In genomic region chr2:181106789-181107418, GRCh38 we compare ENCODE assay signal across 8 cellular contexts.
DNase-seq lines count a peak whose midpoint lies in the region; ATAC-seq and TF ChIP-seq lines count a peak whose summit lies in the region.

No MANE protein-coding gene starts in this region.

- peak; percentile 58 for DNase-seq in GM13977 (ENCODE audit: low spot score)
- DNase-seq in pulmonary artery endothelial cell (ENCODE audit: low read depth, low spot score), result peak; percentile 45
- no peak for DNase-seq in NCI-H1930 (lab: John Stamatoyannopoulos, UW)
- DNase-seq in heart left ventricle, result no peak
- DNase-seq in right lobe of liver, result no peak

- H3K4me3 ChIP-seq in HUES64 (ENCODE audit: low read length) (no peak overlapping the region), heart left ventricle (no peak overlapping the region), right lobe of liver (no peak overlapping the region)

- H3K27ac Mint-ChIP-seq in activated naive CD4-positive, alpha-beta T cell treated with anti-CD3 and anti-CD28 coated beads, Interleukin-2, amount 50 U/mL, for 24 hours, result peak overlapping the region; percentile 91

- TF ChIP-seq POLR2A in heart left ventricle (IDR thresholded peaks at IDR 0.05), result no peak
- TF ChIP-seq POLR2A in right lobe of liver (IDR thresholded peaks at IDR 0.05), result no peak

- in situ Hi-C loops in GM13977 (cut with MboI; ENCODE audit: low pct_unique_long_range_greater_than_20kb, low sequenced_read_pairs, unreplicated experiment), result loop anchor here (10.0 to 25.0 kb wide), 2 partner anchors 130 to 348 kb away; partner anchors contain the start of gene ITGA4

- peak; percentile 99 for ATAC-seq in GM21737 (IDR thresholded peaks at IDR 0.05; ENCODE audit: unreplicated experiment)
- ATAC-seq in heart left ventricle, result no peak
- ATAC-seq in right lobe of liver, result no peak

- peak overlapping the region; percentile 6; the same call in 1 of the 2 replicates for H3K27ac ChIP-seq in HUES64 (ENCODE audit: low read depth, low read length)
- H3K27ac ChIP-seq in heart left ventricle, result peak overlapping the region in 1 of 12 donors; percentile 30
- H3K27ac ChIP-seq in right lobe of liver, result no peak overlapping the region

- peaks cover 17% of the 10 kb centered on the region for H3K4me1 ChIP-seq in HUES64 (ENCODE audit: insufficient read depth, low read length)
- peaks cover 0 to 16% (median 0%) of the 10 kb centered on the region in 12 donors for H3K4me1 ChIP-seq in heart left ventricle
- H3K4me1 ChIP-seq in right lobe of liver, result no peaks in the 10 kb centered on the region

- intact Hi-C loops in heart left ventricle (cut with DNase I) (loop anchor here in 8 of 10 donors (5.0 to 10.0 kb wide), 7 partner anchors 348 to 608 kb away; partner anchors contain the start of gene ITGA4 (in 3 of the 8)), right lobe of liver (cut with DNase I) (no loop called here)

- H3K36me3 ChIP-seq in HUES64 (ENCODE audit: insufficient read depth, low read length), result no peaks in the 10 kb centered on the region
- H3K36me3 ChIP-seq in heart left ventricle, result no peaks in the 10 kb centered on the region
- no peaks in the 10 kb centered on the region for H3K36me3 ChIP-seq in right lobe of liver

- peaks cover 54% of the 10 kb centered on the region for H3K4me1 Mint-ChIP-seq in activated naive CD4-positive, alpha-beta T cell treated with anti-CD3 and anti-CD28 coated beads, Interleukin-2, amount 50 U/mL, for 24 hours

- H3K9ac ChIP-seq in HUES64 (ENCODE audit: low read depth, low read length), result no peak overlapping the region

- peak overlapping the region; percentile 61 for H3K4me3 Mint-ChIP-seq in activated naive CD4-positive, alpha-beta T cell treated with anti-CD3 and anti-CD28 coated beads, Interleukin-2, amount 50 U/mL, for 24 hours

- no peaks in the 10 kb centered on the region for H3K27me3 Mint-ChIP-seq in activated naive CD4-positive, alpha-beta T cell treated with anti-CD3 and anti-CD28 coated beads, Interleukin-2, amount 50 U/mL, for 24 hours

- no peaks in the 10 kb centered on the region for H3K27me3 ChIP-seq in HUES64 (ENCODE audit: insufficient read depth, low read length)
- no peaks in the 10 kb centered on the region for H3K27me3 ChIP-seq in heart left ventricle
- H3K27me3 ChIP-seq in right lobe of liver, result no peaks in the 10 kb centered on the region

- H3K9me3 ChIP-seq in HUES64 (ENCODE audit: insufficient read depth, low read depth, low read length), result no peaks in the 10 kb centered on the region
- no peaks in the 10 kb centered on the region for H3K9me3 ChIP-seq in heart left ventricle
- H3K9me3 ChIP-seq in right lobe of liver, result no peaks in the 10 kb centered on the region

- TF ChIP-seq CTCF in GM13977 (IDR thresholded peaks at IDR 0.05; ENCODE audit: extremely low read depth, insufficient read depth, missing control alignments), result no peak
- TF ChIP-seq CTCF in heart left ventricle (IDR thresholded peaks at IDR 0.05), result no peak
- TF ChIP-seq CTCF in right lobe of liver (IDR thresholded peaks at IDR 0.05), result no peak

- H3K36me3 Mint-ChIP-seq in activated naive CD4-positive, alpha-beta T cell treated with anti-CD3 and anti-CD28 coated beads, Interleukin-2, amount 50 U/mL, for 24 hours, result peaks cover 4% of the 10 kb centered on the region

- peaks cover 6% of the 10 kb centered on the region for H3K9me3 Mint-ChIP-seq in activated naive CD4-positive, alpha-beta T cell treated with anti-CD3 and anti-CD28 coated beads, Interleukin-2, amount 50 U/mL, for 24 hours

Comparison
In these comparisons a context has a peak if more than half of its experiments do, and no peak if none do; other contexts are left out.
1. DNase-seq: peak in GM13977 (single experiment) and pulmonary artery endothelial cell (single experiment); none in NCI-H1930 (0 of 2), heart left ventricle (0 of 5) and right lobe of liver (0 of 3).
2. intact Hi-C loops: an anchor here in heart left ventricle (5.0 to 10.0 kb wide); none called in right lobe of liver.